In genomic region chr19:56080669-56081401, GRCh38 we compare ENCODE assay signal across 8 cellular contexts. TPM values are rescaled to one million over a fixed set of nuclear protein-coding genes. Genes with fewer than 3 reads are reported as not detected.
DNase-seq lines count a peak whose midpoint lies in the region; ATAC-seq, FAIRE-seq and TF ChIP-seq lines count a peak whose summit lies in the region.

No MANE protein-coding gene starts in this region.

- peak; percentile 72 for TF ChIP-seq CTCF in BJ (IDR thresholded peaks at IDR 0.05; ENCODE audit: insufficient read depth, low read depth, low read length)

- H3K36me3 ChIP-seq in BJ (ENCODE audit: control insufficient read depth, insufficient read depth, low read length), result no peaks in the 10 kb centered on the region

- ATAC-seq in GM19351 (IDR thresholded peaks at IDR 0.05; ENCODE audit: unreplicated experiment), result peak; percentile 81

- H3K27me3 ChIP-seq in BJ (ENCODE audit: control insufficient read depth, insufficient read depth, low read length), result no peaks in the 10 kb centered on the region

- H3K4me3 ChIP-seq in BJ (ENCODE audit: low read depth, low read length), result peak overlapping the region; percentile 46

- POLR2A ChIA-PET in BJ (lab: Charles Lee), result no interaction called here

- CTCF ChIA-PET in BJ (lab: Yijun Ruan, JAX), result interaction anchor here (0.6 to 13.7 kb wide), 21 partner anchors 9 to 253 kb away, joined by 3 to 262 read pairs (median 5); partner anchors contain the start of genes GALP, ZNF444 and ZNF787

- DNase-seq in BJ (ENCODE audit: low read depth), result no peak
- DNase-seq in HTR-8/SVneo (ENCODE audit: insufficient read length, low spot score), result peak; percentile 50
- DNase-seq in RPMI7951 (ENCODE audit: low read depth), result peak; percentile 73
- peak; percentile 52 for DNase-seq in activated T-helper 9 cell treated with anti-CD3 and anti-CD28 coated beads, Interleukin-2, amount 50 U/mL, for 16 hours (ENCODE audit: low read depth)
- peak; percentile 57 for DNase-seq in foreskin melanocyte
- DNase-seq in nucleus accumbens (lab: John Stamatoyannopoulos, UW), result peak in 41 of 56 donors; percentile 4 to 71 (median 24)
- DNase-seq in stromal cell of bone marrow (ENCODE audit: low read depth), result peak; percentile 63

- no peak for FAIRE-seq in HTR-8/SVneo (lab: Jason Lieb, UNC)

RNA-seq across cellular contexts. Expression of gene ZNF787, which starts 40.3 kb away (rescaled TPM):
- polyA plus RNA-seq in BJ (2011; rRNA removed), result 7.2 and 9.8 TPM in 2 replicates
- 2.7 and 4.4 TPM in 2 replicates for polyA minus RNA-seq in BJ (2011; rRNA and poly(A)+ RNA removed)
- total RNA-seq in RPMI7951 (2014; rRNA removed; shearing (Covaris generic)), result 4.4 and 10.7 TPM in 2 replicates
